Comparison of ENCODE assay signal across 1 cellular context in genomic region chr1:43831866-43832654, GRCh38.
A peak's percentile ranks its signal among the peaks of the same experiment; 100 is the strongest.
TF ChIP-seq lines count a peak whose summit lies in the region.

No MANE protein-coding gene starts in this region.

TF ChIP-seq in GM12878, 131 proteins besides CTCF, POLR2A, EP300 and RAD21 (continued from another document and continues in another):
- TF ChIP-seq CBX5 (IDR thresholded peaks at IDR 0.05; ENCODE audit: low read depth) (no peak), RB1 (IDR thresholded peaks at IDR 0.05; ENCODE audit: borderline replicate concordance) (no peak), NR2F1 (conservative IDR thresholded peaks at IDR 0.05) (no peak), BHLHE40 (IDR thresholded peaks at IDR 0.05; ENCODE audit: borderline replicate concordance in 1 of 2, low read depth in 2 of 2, low read length in 1 of 2) (no peak), IRF3 (IDR thresholded peaks at IDR 0.05) (no peak), MXI1 (IDR thresholded peaks at IDR 0.05; ENCODE audit: low read depth, low read length) (no peak), SIN3A (IDR thresholded peaks at IDR 0.05; ENCODE audit: low read depth, low read length) (no peak), RAD51 (IDR thresholded peaks at IDR 0.05) (no peak), ATF3 (IDR thresholded peaks at IDR 0.05; ENCODE audit: borderline replicate concordance, extremely low read depth, low read depth, low read length) (no peak), ZNF622 (IDR thresholded peaks at IDR 0.05) (no peak), E4F1 (IDR thresholded peaks at IDR 0.05; ENCODE audit: borderline replicate concordance, partially characterized antibody) (no peak), YBX1 (IDR thresholded peaks at IDR 0.05) (no peak), ZNF274 (IDR thresholded peaks at IDR 0.05; ENCODE audit: insufficient read depth, insufficient read length) (no peak), NRF1 (conservative IDR thresholded peaks at IDR 0.05; ENCODE audit: low read depth, low read length) (no peak), ZNF207 (IDR thresholded peaks at IDR 0.05; ENCODE audit: borderline replicate concordance) (no peak), ATF7 (IDR thresholded peaks at IDR 0.05; ENCODE audit: low read depth) (no peak), MEF2A (IDR thresholded peaks at IDR 0.05; ENCODE audit: insufficient read depth, low read depth, low read length) (no peak), FOS (IDR thresholded peaks at IDR 0.05; ENCODE audit: borderline replicate concordance, extremely low read depth, insufficient read length) (no peak), CEBPZ (IDR thresholded peaks at IDR 0.05; ENCODE audit: low read depth, low read length) (no peak), TCF3 (IDR thresholded peaks at IDR 0.05; ENCODE audit: borderline replicate concordance, insufficient read depth, low read depth, low read length) (no peak), KDM1A (IDR thresholded peaks at IDR 0.05; ENCODE audit: borderline replicate concordance) (no peak), RUNX3 (IDR thresholded peaks at IDR 0.05; ENCODE audit: low read length) (peak; percentile 75), STAT1 (conservative IDR thresholded peaks at IDR 0.05) (no peak), SUPT20H (IDR thresholded peaks at IDR 0.05; ENCODE audit: borderline replicate concordance, control insufficient read depth, low read depth, low read length) (no peak), MEF2B (IDR thresholded peaks at IDR 0.05; ENCODE audit: partially characterized antibody, poor library complexity, severe bottlenecking) (no peak), CHD4 (IDR thresholded peaks at IDR 0.05) (no peak), CEBPB (IDR thresholded peaks at IDR 0.05; ENCODE audit: borderline replicate concordance in 1 of 2, low read depth in 2 of 2, low read length in 2 of 2) (no peak), POU2F2 (IDR thresholded peaks at IDR 0.05; ENCODE audit: borderline replicate concordance, low read depth, low read length) (no peak), POLR2AphosphoS5 (IDR thresholded peaks at IDR 0.05; ENCODE audit: low read length) (no peak), ZNF384 (IDR thresholded peaks at IDR 0.05; ENCODE audit: borderline replicate concordance, low read depth, low read length) (peak; percentile 82), MTA3 (IDR thresholded peaks at IDR 0.05; ENCODE audit: borderline replicate concordance, low read length) (no peak)
- TF ChIP-seq, protein P1, sequence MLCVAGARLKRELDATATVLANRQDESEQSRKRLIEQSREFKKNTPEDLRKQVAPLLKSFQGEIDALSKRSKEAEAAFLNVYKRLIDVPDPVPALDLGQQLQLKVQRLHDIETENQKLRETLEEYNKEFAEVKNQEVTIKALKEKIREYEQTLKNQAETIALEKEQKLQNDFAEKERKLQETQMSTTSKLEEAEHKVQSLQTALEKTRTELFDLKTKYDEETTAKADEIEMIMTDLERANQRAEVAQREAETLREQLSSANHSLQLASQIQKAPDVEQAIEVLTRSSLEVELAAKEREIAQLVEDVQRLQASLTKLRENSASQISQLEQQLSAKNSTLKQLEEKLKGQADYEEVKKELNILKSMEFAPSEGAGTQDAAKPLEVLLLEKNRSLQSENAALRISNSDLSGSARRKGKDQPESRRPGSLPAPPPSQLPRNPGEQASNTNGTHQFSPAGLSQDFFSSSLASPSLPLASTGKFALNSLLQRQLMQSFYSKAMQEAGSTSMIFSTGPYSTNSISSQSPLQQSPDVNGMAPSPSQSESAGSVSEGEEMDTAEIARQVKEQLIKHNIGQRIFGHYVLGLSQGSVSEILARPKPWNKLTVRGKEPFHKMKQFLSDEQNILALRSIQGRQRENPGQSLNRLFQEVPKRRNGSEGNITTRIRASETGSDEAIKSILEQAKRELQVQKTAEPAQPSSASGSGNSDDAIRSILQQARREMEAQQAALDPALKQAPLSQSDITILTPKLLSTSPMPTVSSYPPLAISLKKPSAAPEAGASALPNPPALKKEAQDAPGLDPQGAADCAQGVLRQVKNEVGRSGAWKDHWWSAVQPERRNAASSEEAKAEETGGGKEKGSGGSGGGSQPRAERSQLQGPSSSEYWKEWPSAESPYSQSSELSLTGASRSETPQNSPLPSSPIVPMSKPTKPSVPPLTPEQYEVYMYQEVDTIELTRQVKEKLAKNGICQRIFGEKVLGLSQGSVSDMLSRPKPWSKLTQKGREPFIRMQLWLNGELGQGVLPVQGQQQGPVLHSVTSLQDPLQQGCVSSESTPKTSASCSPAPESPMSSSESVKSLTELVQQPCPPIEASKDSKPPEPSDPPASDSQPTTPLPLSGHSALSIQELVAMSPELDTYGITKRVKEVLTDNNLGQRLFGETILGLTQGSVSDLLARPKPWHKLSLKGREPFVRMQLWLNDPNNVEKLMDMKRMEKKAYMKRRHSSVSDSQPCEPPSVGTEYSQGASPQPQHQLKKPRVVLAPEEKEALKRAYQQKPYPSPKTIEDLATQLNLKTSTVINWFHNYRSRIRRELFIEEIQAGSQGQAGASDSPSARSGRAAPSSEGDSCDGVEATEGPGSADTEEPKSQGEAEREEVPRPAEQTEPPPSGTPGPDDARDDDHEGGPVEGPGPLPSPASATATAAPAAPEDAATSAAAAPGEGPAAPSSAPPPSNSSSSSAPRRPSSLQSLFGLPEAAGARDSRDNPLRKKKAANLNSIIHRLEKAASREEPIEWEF (IDR thresholded peaks at IDR 0.05; ENCODE audit: insufficient replicate concordance, low read depth, low read length): no peak
- TF ChIP-seq, protein P2, sequence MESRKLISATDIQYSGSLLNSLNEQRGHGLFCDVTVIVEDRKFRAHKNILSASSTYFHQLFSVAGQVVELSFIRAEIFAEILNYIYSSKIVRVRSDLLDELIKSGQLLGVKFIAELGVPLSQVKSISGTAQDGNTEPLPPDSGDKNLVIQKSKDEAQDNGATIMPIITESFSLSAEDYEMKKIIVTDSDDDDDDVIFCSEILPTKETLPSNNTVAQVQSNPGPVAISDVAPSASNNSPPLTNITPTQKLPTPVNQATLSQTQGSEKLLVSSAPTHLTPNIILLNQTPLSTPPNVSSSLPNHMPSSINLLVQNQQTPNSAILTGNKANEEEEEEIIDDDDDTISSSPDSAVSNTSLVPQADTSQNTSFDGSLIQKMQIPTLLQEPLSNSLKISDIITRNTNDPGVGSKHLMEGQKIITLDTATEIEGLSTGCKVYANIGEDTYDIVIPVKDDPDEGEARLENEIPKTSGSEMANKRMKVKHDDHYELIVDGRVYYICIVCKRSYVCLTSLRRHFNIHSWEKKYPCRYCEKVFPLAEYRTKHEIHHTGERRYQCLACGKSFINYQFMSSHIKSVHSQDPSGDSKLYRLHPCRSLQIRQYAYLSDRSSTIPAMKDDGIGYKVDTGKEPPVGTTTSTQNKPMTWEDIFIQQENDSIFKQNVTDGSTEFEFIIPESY (IDR thresholded peaks at IDR 0.05): no peak
- TF ChIP-seq, protein P3, sequence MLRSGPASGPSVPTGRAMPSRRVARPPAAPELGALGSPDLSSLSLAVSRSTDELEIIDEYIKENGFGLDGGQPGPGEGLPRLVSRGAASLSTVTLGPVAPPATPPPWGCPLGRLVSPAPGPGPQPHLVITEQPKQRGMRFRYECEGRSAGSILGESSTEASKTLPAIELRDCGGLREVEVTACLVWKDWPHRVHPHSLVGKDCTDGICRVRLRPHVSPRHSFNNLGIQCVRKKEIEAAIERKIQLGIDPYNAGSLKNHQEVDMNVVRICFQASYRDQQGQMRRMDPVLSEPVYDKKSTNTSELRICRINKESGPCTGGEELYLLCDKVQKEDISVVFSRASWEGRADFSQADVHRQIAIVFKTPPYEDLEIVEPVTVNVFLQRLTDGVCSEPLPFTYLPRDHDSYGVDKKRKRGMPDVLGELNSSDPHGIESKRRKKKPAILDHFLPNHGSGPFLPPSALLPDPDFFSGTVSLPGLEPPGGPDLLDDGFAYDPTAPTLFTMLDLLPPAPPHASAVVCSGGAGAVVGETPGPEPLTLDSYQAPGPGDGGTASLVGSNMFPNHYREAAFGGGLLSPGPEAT (IDR thresholded peaks at IDR 0.05; ENCODE audit: low read depth): peak; percentile 78
- TF ChIP-seq, protein P4, sequence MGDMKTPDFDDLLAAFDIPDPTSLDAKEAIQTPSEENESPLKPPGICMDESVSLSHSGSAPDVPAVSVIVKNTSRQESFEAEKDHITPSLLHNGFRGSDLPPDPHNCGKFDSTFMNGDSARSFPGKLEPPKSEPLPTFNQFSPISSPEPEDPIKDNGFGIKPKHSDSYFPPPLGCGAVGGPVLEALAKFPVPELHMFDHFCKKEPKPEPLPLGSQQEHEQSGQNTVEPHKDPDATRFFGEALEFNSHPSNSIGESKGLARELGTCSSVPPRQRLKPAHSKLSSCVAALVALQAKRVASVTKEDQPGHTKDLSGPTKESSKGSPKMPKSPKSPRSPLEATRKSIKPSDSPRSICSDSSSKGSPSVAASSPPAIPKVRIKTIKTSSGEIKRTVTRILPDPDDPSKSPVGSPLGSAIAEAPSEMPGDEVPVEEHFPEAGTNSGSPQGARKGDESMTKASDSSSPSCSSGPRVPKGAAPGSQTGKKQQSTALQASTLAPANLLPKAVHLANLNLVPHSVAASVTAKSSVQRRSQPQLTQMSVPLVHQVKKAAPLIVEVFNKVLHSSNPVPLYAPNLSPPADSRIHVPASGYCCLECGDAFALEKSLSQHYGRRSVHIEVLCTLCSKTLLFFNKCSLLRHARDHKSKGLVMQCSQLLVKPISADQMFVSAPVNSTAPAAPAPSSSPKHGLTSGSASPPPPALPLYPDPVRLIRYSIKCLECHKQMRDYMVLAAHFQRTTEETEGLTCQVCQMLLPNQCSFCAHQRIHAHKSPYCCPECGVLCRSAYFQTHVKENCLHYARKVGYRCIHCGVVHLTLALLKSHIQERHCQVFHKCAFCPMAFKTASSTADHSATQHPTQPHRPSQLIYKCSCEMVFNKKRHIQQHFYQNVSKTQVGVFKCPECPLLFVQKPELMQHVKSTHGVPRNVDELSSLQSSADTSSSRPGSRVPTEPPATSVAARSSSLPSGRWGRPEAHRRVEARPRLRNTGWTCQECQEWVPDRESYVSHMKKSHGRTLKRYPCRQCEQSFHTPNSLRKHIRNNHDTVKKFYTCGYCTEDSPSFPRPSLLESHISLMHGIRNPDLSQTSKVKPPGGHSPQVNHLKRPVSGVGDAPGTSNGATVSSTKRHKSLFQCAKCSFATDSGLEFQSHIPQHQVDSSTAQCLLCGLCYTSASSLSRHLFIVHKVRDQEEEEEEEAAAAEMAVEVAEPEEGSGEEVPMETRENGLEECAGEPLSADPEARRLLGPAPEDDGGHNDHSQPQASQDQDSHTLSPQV (IDR thresholded peaks at IDR 0.05): no peak
